29 cellular contexts compared by ENCODE assay signal in genomic region chr5:172567843-172568242, GRCh38.
"Had no signal": no experiment of that assay in that cellular context is flagged by ENCODE, and none has a peak within 500 bp of the region (broad histone marks: within the 10 kb centered on the region; RNA-seq: fewer than 3 reads in every experiment).

No MANE protein-coding gene starts in this region.

- ATAC-seq: activated CD4-positive, alpha-beta T cell treated with anti-CD3 and anti-CD28 coated beads for 36 hours; activated CD8-positive, alpha-beta memory T cell treated with anti-CD3 and anti-CD28 coated beads, Interleukin-2, amount 10 ng/mL, durations not matched to agents 7 days and 5 days; activated CD8-positive, alpha-beta T cell treated with anti-CD3 and anti-CD28 coated beads, Interleukin-2, amount 10 ng/mL, durations not matched to agents 7 days and 5 days; activated naive CD8-positive, alpha-beta T cell treated with anti-CD3 and anti-CD28 coated beads, Interleukin-2, amount 50 U/mL, for 24 hours; effector memory CD8-positive, alpha-beta T cell; foreskin keratinocyte; gastrocnemius medialis; T-cell had no signal

- H3K27ac ChIP-seq: ascending aorta, breast epithelium, esophagus muscularis mucosa, foreskin keratinocyte, gastrocnemius medialis, WERI-Rb-1 had no signal

- H3K27me3 ChIP-seq: ascending aorta, breast epithelium, esophagus muscularis mucosa, gastrocnemius medialis, heart left ventricle had no signal

- H3K36me3 ChIP-seq: ascending aorta, breast epithelium, esophagus muscularis mucosa, gastrocnemius medialis, heart left ventricle, WERI-Rb-1 had no signal

- DNase-seq: activated CD4-positive, alpha-beta memory T cell treated with anti-CD3 and anti-CD28 coated beads for 36 hours; activated CD4-positive, alpha-beta T cell treated with anti-CD3 and anti-CD28 coated beads for 36 hours; activated CD4-positive, alpha-beta T cell treated with anti-CD3 and anti-CD28 coated beads, Interleukin-2, amount 10 ng/mL, durations not matched to agents 24 days and 14 days; activated CD4-positive, CD25-positive, alpha-beta regulatory T cell; activated CD4-positive, CD25-positive, alpha-beta regulatory T cell treated with anti-CD3 and anti-CD28 coated beads, Interleukin-2, amount 50 U/mL, for 72 hours; activated CD8-positive, alpha-beta memory T cell treated with anti-CD3 and anti-CD28 coated beads, Interleukin-2, amount 10 ng/mL, durations not matched to agents 7 days and 5 days; activated CD8-positive, alpha-beta memory T cell treated with anti-CD3 and anti-CD28 coated beads, Interleukin-2, amount 50 U/mL, for 4 hours; activated CD8-positive, alpha-beta T cell treated with anti-CD3 and anti-CD28 coated beads, Interleukin-2, amount 10 ng/mL, durations not matched to agents 7 days and 5 days; activated effector memory CD4-positive, alpha-beta T cell treated with anti-CD3 and anti-CD28 coated beads, Interleukin-2, amount 50 U/mL, for 16 hours; activated naive CD4-positive, alpha-beta T cell treated with anti-CD3 and anti-CD28 coated beads for 36 hours; activated naive CD8-positive, alpha-beta T cell treated with anti-CD3 and anti-CD28 coated beads for 36 hours; activated naive CD8-positive, alpha-beta T cell treated with anti-CD3 and anti-CD28 coated beads, Interleukin-2, amount 50 U/mL, for 24 hours; activated T-cell treated with anti-CD3 and anti-CD28 coated beads, Interleukin-2, amount 50 U/mL, for 1 hour; activated T-cell treated with anti-CD3 and anti-CD28 coated beads, Interleukin-2, amount 50 U/mL, for 48 hours; cortex of kidney; dermis blood vessel endothelial cell; effector CD4-positive, alpha-beta T cell; effector memory CD8-positive, alpha-beta T cell; erythroblast; foreskin keratinocyte; gastrocnemius medialis; glutamatergic neuron; heart left ventricle; T-cell; T1000; WERI-Rb-1 had no signal

- H3K4me3 ChIP-seq: ascending aorta, breast epithelium, esophagus muscularis mucosa, gastrocnemius medialis, heart left ventricle had no signal

- H3K9me3 ChIP-seq: ascending aorta, breast epithelium, esophagus muscularis mucosa, gastrocnemius medialis, heart left ventricle had no signal

- H3K4me1 ChIP-seq: ascending aorta, breast epithelium, foreskin keratinocyte had no signal
